Comparison of ENCODE assay signal across 8 cellular contexts in the genomic region with DNA sequence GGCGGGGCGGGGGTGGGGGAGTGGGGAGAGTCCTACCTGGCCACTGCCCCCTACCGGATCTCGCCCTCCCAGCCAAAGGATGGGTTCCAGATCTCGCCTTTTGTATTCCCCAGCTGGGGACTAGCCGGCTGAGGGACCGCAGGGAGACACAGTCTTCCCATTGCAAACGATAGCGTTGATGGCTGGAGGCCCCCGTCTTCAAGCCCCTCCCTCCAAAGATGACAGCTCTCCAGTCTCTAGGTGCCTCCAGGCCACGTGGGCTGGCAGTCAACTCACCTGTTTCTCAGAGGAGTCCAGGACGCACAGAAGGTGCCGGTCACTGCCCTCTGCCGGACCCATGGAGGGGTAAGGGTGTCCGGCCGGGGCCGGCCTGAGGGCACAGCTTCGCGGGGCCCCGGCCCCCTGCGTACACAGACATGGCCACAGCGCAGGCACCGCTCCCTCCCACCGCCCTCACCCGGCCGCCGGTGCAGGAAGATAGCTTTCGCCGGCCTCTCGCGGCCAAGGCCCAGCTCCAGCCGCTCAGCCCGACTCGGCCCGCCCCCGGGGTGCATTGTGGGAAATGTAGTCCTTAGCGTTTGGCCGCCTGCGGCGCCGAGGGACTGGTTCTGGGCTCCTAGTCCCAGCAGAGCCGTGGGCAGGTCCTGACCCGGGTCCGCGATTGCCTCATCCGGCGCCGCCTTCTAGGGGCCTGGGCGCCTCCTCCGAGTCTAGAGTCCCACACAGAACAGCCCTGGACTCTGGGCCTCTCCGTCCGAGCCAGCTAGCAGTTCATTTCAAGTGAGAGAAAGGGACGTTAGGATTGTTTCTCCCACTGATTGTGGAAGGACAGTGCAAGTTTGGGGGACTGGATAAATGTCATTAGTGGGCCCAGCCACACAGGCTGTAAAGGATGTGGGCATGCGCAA. TPM values are rescaled to one million over a fixed set of nuclear protein-coding genes. Genes with fewer than 3 reads are reported as not detected.
DNase-seq lines count a peak whose midpoint lies in the region; ATAC-seq, FAIRE-seq and TF ChIP-seq lines count a peak whose summit lies in the region.

A gene with protein sequence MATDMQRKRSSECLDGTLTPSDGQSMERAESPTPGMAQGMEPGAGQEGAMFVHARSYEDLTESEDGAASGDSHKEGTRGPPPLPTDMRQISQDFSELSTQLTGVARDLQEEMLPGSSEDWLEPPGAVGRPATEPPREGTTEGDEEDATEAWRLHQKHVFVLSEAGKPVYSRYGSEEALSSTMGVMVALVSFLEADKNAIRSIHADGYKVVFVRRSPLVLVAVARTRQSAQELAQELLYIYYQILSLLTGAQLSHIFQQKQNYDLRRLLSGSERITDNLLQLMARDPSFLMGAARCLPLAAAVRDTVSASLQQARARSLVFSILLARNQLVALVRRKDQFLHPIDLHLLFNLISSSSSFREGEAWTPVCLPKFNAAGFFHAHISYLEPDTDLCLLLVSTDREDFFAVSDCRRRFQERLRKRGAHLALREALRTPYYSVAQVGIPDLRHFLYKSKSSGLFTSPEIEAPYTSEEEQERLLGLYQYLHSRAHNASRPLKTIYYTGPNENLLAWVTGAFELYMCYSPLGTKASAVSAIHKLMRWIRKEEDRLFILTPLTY (minus strand): TSS at position 479 of the 908 bp plus-strand sequence. CDS start 16,465 bp downstream, outside the sequence.

- peak; percentile 56 for TF ChIP-seq CTCF in DOHH2 (IDR thresholded peaks at IDR 0.05; ENCODE audit: low read depth, low read length, poor library complexity, severe bottlenecking)

- peaks cover 14% of the 10 kb centered on the region; the same call in 1 of the 2 replicates for H3K36me3 ChIP-seq in DOHH2 (ENCODE audit: control insufficient read depth, low read length)
- H3K36me3 ChIP-seq in naive thymus-derived CD4-positive, alpha-beta T cell (ENCODE audit: control insufficient read depth in 2 of 3, insufficient read depth in 3 of 3, low read length in 3 of 3), result peaks cover 0 to 6% (median 0%) of the 10 kb centered on the region in 3 experiments

- H3K27ac Mint-ChIP-seq in activated T-helper 1 cell treated with anti-CD3 and anti-CD28 coated beads, Interleukin-12 subunit alpha, Interleukin-12 subunit beta, Interleukin-2, Interleukin-4 antibody, amounts not matched to agents 30 ng/mL and 10 ng/mL and 1 ng/mL, durations not matched to agents 14 hours and 24 hours and 36 hours, result peak within 1 kb of the TSS; percentile 81
- H3K27ac Mint-ChIP-seq in naive thymus-derived CD4-positive, alpha-beta T cell, result peak within 1 kb of the TSS; percentile 78 to 92 (median 88)
- peak within 1 kb of the TSS; percentile 95 for H3K27ac Mint-ChIP-seq in stimulated activated naive B cell treated with anti-CD40 and anti-IgM and Interleukin-4, amounts not matched to agents 10 μg/mL and 1 μg/mL and 100 μg/mL, for 72 hours

- intact Hi-C loops in activated T-helper 1 cell treated with anti-CD3 and anti-CD28 coated beads, Interleukin-12 subunit alpha, Interleukin-12 subunit beta, Interleukin-2, Interleukin-4 antibody, amounts not matched to agents 30 ng/mL and 10 ng/mL and 1 ng/mL, durations not matched to agents 14 hours and 24 hours and 36 hours (cut with micrococcal nuclease), result loop anchor here (1.0 to 2.0 kb wide), 8 partner anchors 11 to 363 kb away; a partner anchor contains a TSS
- intact Hi-C loops in naive thymus-derived CD4-positive, alpha-beta T cell (cut with micrococcal nuclease), result loop anchor here (1.0 to 10.0 kb wide), 11 partner anchors 10 to 425 kb away; a partner anchor contains a TSS

- peaks cover 39% of the 10 kb centered on the region for H3K79me2 ChIP-seq in DOHH2 (ENCODE audit: control insufficient read depth, low read length)

- no peaks in the 10 kb centered on the region for H3K9me3 Mint-ChIP-seq in activated T-helper 1 cell treated with anti-CD3 and anti-CD28 coated beads, Interleukin-12 subunit alpha, Interleukin-12 subunit beta, Interleukin-2, Interleukin-4 antibody, amounts not matched to agents 30 ng/mL and 10 ng/mL and 1 ng/mL, durations not matched to agents 14 hours and 24 hours and 36 hours
- H3K9me3 Mint-ChIP-seq in naive thymus-derived CD4-positive, alpha-beta T cell, result no peaks in the 10 kb centered on the region
- no peaks in the 10 kb centered on the region for H3K9me3 Mint-ChIP-seq in stimulated activated naive B cell treated with anti-CD40 and anti-IgM and Interleukin-4, amounts not matched to agents 10 μg/mL and 1 μg/mL and 100 μg/mL, for 72 hours

- DNase-seq in Jurkat, Clone E6-1 (ENCODE audit: low read depth, low spot score), result peak; percentile 35
- DNase-seq in RCC 7860 (ENCODE audit: low spot score) (peak; percentile 70), fibroblast of gingiva (ENCODE audit: low read depth) (peak; percentile 92)
- peak; percentile 88 for DNase-seq in activated T-helper 1 cell treated with anti-CD3 and anti-CD28 coated beads, Interleukin-12 subunit alpha, Interleukin-12 subunit beta, Interleukin-2, Interleukin-4 antibody, amounts not matched to agents 30 ng/mL and 10 ng/mL and 1 ng/mL, durations not matched to agents 14 hours and 24 hours and 36 hours (ENCODE audit: low spot score)
- DNase-seq in naive thymus-derived CD4-positive, alpha-beta T cell, result peak; percentile 65 to 94 (median 74)
- DNase-seq in stimulated activated naive B cell treated with anti-CD40 and anti-IgM and Interleukin-4, amounts not matched to agents 10 μg/mL and 1 μg/mL and 100 μg/mL, for 72 hours, result peak; percentile 89

- CTCF ChIA-PET in naive thymus-derived CD4-positive, alpha-beta T cell (lab: Charles Lee), result interaction anchor here (0.5 to 0.9 kb wide), 2 partner anchors 127 to 801 kb away, joined by 3 to 4 read pairs; no protein-coding TSS in a partner anchor

- H3K27me3 ChIP-seq in DOHH2 (ENCODE audit: control insufficient read depth, low read length), result no peaks in the 10 kb centered on the region
- no peaks in the 10 kb centered on the region for H3K27me3 ChIP-seq in naive thymus-derived CD4-positive, alpha-beta T cell (ENCODE audit: control insufficient read depth in 2 of 2, insufficient read depth in 2 of 2, low read length in 2 of 2)

- H3K4me1 Mint-ChIP-seq in activated T-helper 1 cell treated with anti-CD3 and anti-CD28 coated beads, Interleukin-12 subunit alpha, Interleukin-12 subunit beta, Interleukin-2, Interleukin-4 antibody, amounts not matched to agents 30 ng/mL and 10 ng/mL and 1 ng/mL, durations not matched to agents 14 hours and 24 hours and 36 hours (ENCODE audit: low read depth), result peaks cover 21% of the 10 kb centered on the region
- peaks cover 6 to 36% (median 31%) of the 10 kb centered on the region in 7 donors for H3K4me1 Mint-ChIP-seq in naive thymus-derived CD4-positive, alpha-beta T cell
- H3K4me1 Mint-ChIP-seq in stimulated activated naive B cell treated with anti-CD40 and anti-IgM and Interleukin-4, amounts not matched to agents 10 μg/mL and 1 μg/mL and 100 μg/mL, for 72 hours, result peaks cover 5 to 21% of the 10 kb centered on the region in 2 donors

- no peaks in the 10 kb centered on the region for H3K27me3 Mint-ChIP-seq in activated T-helper 1 cell treated with anti-CD3 and anti-CD28 coated beads, Interleukin-12 subunit alpha, Interleukin-12 subunit beta, Interleukin-2, Interleukin-4 antibody, amounts not matched to agents 30 ng/mL and 10 ng/mL and 1 ng/mL, durations not matched to agents 14 hours and 24 hours and 36 hours (ENCODE audit: insufficient read depth)
- H3K27me3 Mint-ChIP-seq in naive thymus-derived CD4-positive, alpha-beta T cell, result no peaks in the 10 kb centered on the region
- H3K27me3 Mint-ChIP-seq in stimulated activated naive B cell treated with anti-CD40 and anti-IgM and Interleukin-4, amounts not matched to agents 10 μg/mL and 1 μg/mL and 100 μg/mL, for 72 hours, result no peaks in the 10 kb centered on the region

- peak; percentile 87 for ATAC-seq in GM21619 (IDR thresholded peaks at IDR 0.05; ENCODE audit: unreplicated experiment)
- peak; percentile 97 for ATAC-seq in naive thymus-derived CD4-positive, alpha-beta T cell
- peak; percentile 95 to 97 for ATAC-seq in stimulated activated naive B cell treated with anti-CD40 and anti-IgM and Interleukin-4, amounts not matched to agents 10 μg/mL and 1 μg/mL and 100 μg/mL, for 72 hours (replicated peaks)

- no peaks in the 10 kb centered on the region for H4K20me1 ChIP-seq in DOHH2 (ENCODE audit: control insufficient read depth, insufficient read depth, low read depth, low read length)

- H3K9me2 ChIP-seq in DOHH2 (replicated peaks; ENCODE audit: control insufficient read depth, low read length), result no peaks in the 10 kb centered on the region

- H3K4me2 ChIP-seq in DOHH2 (ENCODE audit: low read length), result peak within 1 kb of the TSS; percentile 99

- peak within 1 kb of the TSS; percentile 67 for H3K27ac ChIP-seq in DOHH2 (ENCODE audit: low read depth, low read length)
- peak within 1 kb of the TSS; percentile 91 for H3K27ac ChIP-seq in naive thymus-derived CD4-positive, alpha-beta T cell (ENCODE audit: low read depth, low read length)

- peak within 1 kb of the TSS; percentile 90 for H3K4me3 Mint-ChIP-seq in activated T-helper 1 cell treated with anti-CD3 and anti-CD28 coated beads, Interleukin-12 subunit alpha, Interleukin-12 subunit beta, Interleukin-2, Interleukin-4 antibody, amounts not matched to agents 30 ng/mL and 10 ng/mL and 1 ng/mL, durations not matched to agents 14 hours and 24 hours and 36 hours
- peak within 1 kb of the TSS; percentile 82 to 90 (median 86) for H3K4me3 Mint-ChIP-seq in naive thymus-derived CD4-positive, alpha-beta T cell
- peak within 1 kb of the TSS; percentile 94 to 97 for H3K4me3 Mint-ChIP-seq in stimulated activated naive B cell treated with anti-CD40 and anti-IgM and Interleukin-4, amounts not matched to agents 10 μg/mL and 1 μg/mL and 100 μg/mL, for 72 hours

- no peak for FAIRE-seq in RCC 7860 (lab: Jason Lieb, UNC)

- H3F3A ChIP-seq in DOHH2 (ENCODE audit: control insufficient read depth, insufficient read depth), result no peaks in the 10 kb centered on the region; the same call in 1 of the 2 replicates

- H3K4me3 ChIP-seq in DOHH2 (ENCODE audit: low read length), result peak within 1 kb of the TSS; percentile 85
- peak within 1 kb of the TSS; percentile 88 for H3K4me3 ChIP-seq in Jurkat, Clone E6-1 (ENCODE audit: low read length)
- peak within 1 kb of the TSS; percentile 92 for H3K4me3 ChIP-seq in naive thymus-derived CD4-positive, alpha-beta T cell (ENCODE audit: low read length)

- no peaks in the 10 kb centered on the region for H3K9me3 ChIP-seq in DOHH2 (ENCODE audit: control insufficient read depth, insufficient read depth, low read length)
- no peaks in the 10 kb centered on the region for H3K9me3 ChIP-seq in naive thymus-derived CD4-positive, alpha-beta T cell (ENCODE audit: control insufficient read depth in 2 of 3, low read length in 3 of 3)

- POLR2A ChIA-PET in naive thymus-derived CD4-positive, alpha-beta T cell (lab: Charles Lee), result interaction anchor here (1.3 to 1.5 kb wide), 3 partner anchors 10 to 127 kb away, joined by 3 to 17 read pairs (median 3); a partner anchor contains a TSS

- peaks cover 3% of the 10 kb centered on the region for H3K36me3 Mint-ChIP-seq in activated T-helper 1 cell treated with anti-CD3 and anti-CD28 coated beads, Interleukin-12 subunit alpha, Interleukin-12 subunit beta, Interleukin-2, Interleukin-4 antibody, amounts not matched to agents 30 ng/mL and 10 ng/mL and 1 ng/mL, durations not matched to agents 14 hours and 24 hours and 36 hours (ENCODE audit: low read depth)
- peaks cover 0 to 5% (median 0%) of the 10 kb centered on the region in 5 donors for H3K36me3 Mint-ChIP-seq in naive thymus-derived CD4-positive, alpha-beta T cell
- peaks cover 4 to 6% of the 10 kb centered on the region in 2 donors for H3K36me3 Mint-ChIP-seq in stimulated activated naive B cell treated with anti-CD40 and anti-IgM and Interleukin-4, amounts not matched to agents 10 μg/mL and 1 μg/mL and 100 μg/mL, for 72 hours

- H3K4me1 ChIP-seq in DOHH2 (ENCODE audit: control insufficient read depth, low read length), result peaks cover 39% of the 10 kb centered on the region
- H3K4me1 ChIP-seq in naive thymus-derived CD4-positive, alpha-beta T cell (ENCODE audit: control insufficient read depth in 2 of 2, insufficient read depth in 2 of 2, low read length in 2 of 2), result peaks cover 6 to 13% of the 10 kb centered on the region in 2 donors

RNA-seq across cellular contexts. Expression of the gene that starts here (rescaled TPM):
- polyA plus RNA-seq in Jurkat, Clone E6-1 (2012; ENCODE audit: insufficient read depth, insufficient read length), result 14.8 TPM
- 15.5 and 17.3 TPM in 2 replicates for total RNA-seq in activated T-helper 1 cell treated with anti-CD3 and anti-CD28 coated beads, Interleukin-12 subunit alpha, Interleukin-12 subunit beta, Interleukin-2, Interleukin-4 antibody, amounts not matched to agents 30 ng/mL and 10 ng/mL and 1 ng/mL, durations not matched to agents 14 hours and 24 hours and 36 hours
- 10 to 100 TPM in 2 of 5 experiments, 1 to 10 TPM in 3; 4.6 to 12.6 (median 8.6) TPM for total RNA-seq in naive thymus-derived CD4-positive, alpha-beta T cell
- polyA plus RNA-seq in naive thymus-derived CD4-positive, alpha-beta T cell, result 10 to 100 TPM; 10.9 to 24.5 TPM

Comparison
In these comparisons a context has a peak if more than half of its experiments do, and no peak if none do; other contexts are left out.
1. Peak in every context shown above with its lines: DNase-seq, ATAC-seq, H3K4me3 ChIP-seq and H3K27ac ChIP-seq.
2. DNase-seq: peak in every context shown above with its lines; median percentile 92 in fibroblast of gingiva; 89 in stimulated activated naive B cell treated with anti-CD40 and anti-IgM and Interleukin-4, amounts not matched to agents 10 μg/mL and 1 μg/mL and 100 μg/mL, for 72 hours; 88 in activated T-helper 1 cell treated with anti-CD3 and anti-CD28 coated beads, Interleukin-12 subunit alpha, Interleukin-12 subunit beta, Interleukin-2, Interleukin-4 antibody, amounts not matched to agents 30 ng/mL and 10 ng/mL and 1 ng/mL, durations not matched to agents 14 hours and 24 hours and 36 hours; 74 in naive thymus-derived CD4-positive, alpha-beta T cell; 70 in RCC 7860; 35 in Jurkat, Clone E6-1.